Comparison of ENCODE assay signal across 8 cellular contexts in genomic region chr2:66435549-66435875, GRCh38. TPM values are rescaled to one million over a fixed set of nuclear protein-coding genes. Genes with fewer than 3 reads are reported as not detected.
DNase-seq lines count a peak whose midpoint lies in the region; ATAC-seq, FAIRE-seq and TF ChIP-seq lines count a peak whose summit lies in the region.

No MANE protein-coding gene starts in this region.

- intact Hi-C loops in K562 (cut with micrococcal nuclease) (loop anchor here (2.0 to 10.0 kb wide), 3 partner anchors 47 to 1039 kb away; no protein-coding TSS in a partner anchor), lower leg skin (cut with DNase I; ENCODE audit: low total_unique reads) (loop anchor here (5.0 kb wide), 1 partner anchor 142 kb away; no protein-coding TSS in a partner anchor), transverse colon (cut with DNase I; ENCODE audit: low total_unique reads) (loop anchor here (10.0 kb wide), 3 partner anchors 449 to 1409 kb away; no protein-coding TSS in a partner anchor)

- DNase-seq in activated CD8-positive, alpha-beta memory T cell treated with anti-CD3 and anti-CD28 coated beads, Interleukin-2, amount 10 ng/mL, durations not matched to agents 7 days and 5 days, result no peak
- no peak for DNase-seq in activated CD8-positive, alpha-beta memory T cell treated with anti-CD3 and anti-CD28 coated beads, Interleukin-2, amount 50 U/mL, for 4 hours
- DNase-seq in K562 (ENCODE audit: extremely low read depth in 1 of 4, low spot score in 3 of 4), result peak; percentile 19 to 45 (median 29)
- no peak for DNase-seq in lower leg skin (ENCODE audit: low spot score in 2 of 2)
- no peak for DNase-seq in transverse colon
- no peak for DNase-seq in activated CD4-positive, CD25-positive, alpha-beta regulatory T cell (lab: John Stamatoyannopoulos, UW)
- DNase-seq in HUDEP-2 (lab: John Stamatoyannopoulos, UW; ENCODE audit: unreplicated experiment in 76 of 76), result no peak
- DNase-seq in NCI-H128 (lab: John Stamatoyannopoulos, UW; ENCODE audit: unreplicated experiment), result no peak

- H3K4me1 Mint-ChIP-seq in activated CD8-positive, alpha-beta memory T cell treated with anti-CD3 and anti-CD28 coated beads, Interleukin-2, amount 10 ng/mL, durations not matched to agents 7 days and 5 days, result peaks cover 26% of the 10 kb centered on the region

- TF ChIP-seq EP300 in K562 (IDR thresholded peaks at IDR 0.05; ENCODE audit: low read length) (no peak), transverse colon (IDR thresholded peaks at IDR 0.05; ENCODE audit: low read depth) (no peak)

- H3K9me3 ChIP-seq in K562 (replicated peaks; ENCODE audit: control insufficient read depth, insufficient read depth, low read depth, low read length), result no peaks in the 10 kb centered on the region
- no peaks in the 10 kb centered on the region for H3K9me3 ChIP-seq in transverse colon

- H3K4me3 Mint-ChIP-seq in activated CD8-positive, alpha-beta memory T cell treated with anti-CD3 and anti-CD28 coated beads, Interleukin-2, amount 10 ng/mL, durations not matched to agents 7 days and 5 days, result peak overlapping the region; percentile 70

- no peak for TF ChIP-seq CTCF in K562 (IDR thresholded peaks at IDR 0.05 in 2 of 3, conservative IDR thresholded peaks at IDR 0.05 in 1 of 3; ENCODE audit: insufficient read depth in 2 of 3, low read depth in 1 of 3, low read length in 3 of 3)
- no peak for TF ChIP-seq CTCF in lower leg skin (IDR thresholded peaks at IDR 0.05)
- no peak for TF ChIP-seq CTCF in transverse colon (IDR thresholded peaks at IDR 0.05)

- TF ChIP-seq RAD21 in K562 (CRISPR knock-in tag; conservative IDR thresholded peaks at IDR 0.05 in 1 of 2, IDR thresholded peaks at IDR 0.05 in 1 of 2), result no peak

- H3K27ac Mint-ChIP-seq in activated CD8-positive, alpha-beta memory T cell treated with anti-CD3 and anti-CD28 coated beads, Interleukin-2, amount 10 ng/mL, durations not matched to agents 7 days and 5 days, result no peak overlapping the region

- in situ Hi-C loops in K562 (cut with MboI) (no loop called here), transverse colon (cut with MboI; ENCODE audit: low pct_ligation_motif_present in 1 of 4, low pct_unique_long_range_greater_than_20kb in 1 of 4, low sequenced_read_pairs in 3 of 4) (loop anchor here in 3 of 4 donors (5.0 to 25.0 kb wide), 8 partner anchors 142 to 1602 kb away; no protein-coding TSS in a partner anchor)

- POLR2A ChIA-PET in K562 (lab: Yijun Ruan, JAX), result interaction anchor here (0.6 to 0.8 kb wide), 2 partner anchors 715 to 962 kb away, joined by 3 read pairs; no protein-coding TSS in a partner anchor

- H4K20me1 ChIP-seq in K562 (replicated peaks; ENCODE audit: control insufficient read depth, insufficient read depth, low read length), result no peaks in the 10 kb centered on the region

- peak overlapping the region; percentile 82; the same call in 1 of the 2 replicates for H3K4me2 ChIP-seq in K562 (ENCODE audit: insufficient read depth, low read length)

- H3K36me3 ChIP-seq in K562 (ENCODE audit: control insufficient read depth, insufficient read depth, low read length) (peaks cover 14% of the 10 kb centered on the region; the same call in 2 of the 3 replicates), transverse colon (no peaks in the 10 kb centered on the region)

- H3K4me3 ChIP-seq in K562 (peak overlapping the region; percentile 50), lower leg skin (ENCODE audit: low read depth, poor library complexity, severe bottlenecking) (peak overlapping the region; percentile 30), transverse colon (peak overlapping the region; percentile 48 to 73 (median 68))

- peaks cover 94% of the 10 kb centered on the region for H3K27me3 Mint-ChIP-seq in activated CD8-positive, alpha-beta memory T cell treated with anti-CD3 and anti-CD28 coated beads, Interleukin-2, amount 10 ng/mL, durations not matched to agents 7 days and 5 days

- no peaks in the 10 kb centered on the region for H3K9me3 Mint-ChIP-seq in activated CD8-positive, alpha-beta memory T cell treated with anti-CD3 and anti-CD28 coated beads, Interleukin-2, amount 10 ng/mL, durations not matched to agents 7 days and 5 days (ENCODE audit: low read depth)

- no peak for ATAC-seq in activated CD8-positive, alpha-beta memory T cell treated with anti-CD3 and anti-CD28 coated beads, Interleukin-2, amount 10 ng/mL, durations not matched to agents 7 days and 5 days
- no peak; the same call in 2 of the 3 replicates for ATAC-seq in K562

- H3K79me2 ChIP-seq in K562 (ENCODE audit: control insufficient read depth, insufficient read depth, low read length), result peaks cover 16% of the 10 kb centered on the region; the same call in 2 of the 3 replicates

- peak overlapping the region; percentile 96 for H2AFZ ChIP-seq in K562 (ENCODE audit: low read depth, low read length)

- peaks cover 0 to 28% of the 10 kb centered on the region in 2 experiments; a peak in 3 of 5 replicates for H3K4me1 ChIP-seq in K562 (replicated peaks in 1 of 2; ENCODE audit: control insufficient read depth in 2 of 2, insufficient read depth in 2 of 2, low read length in 2 of 2)
- H3K4me1 ChIP-seq in transverse colon, result peaks cover 0 to 32% (median 14%) of the 10 kb centered on the region in 4 donors

- TF ChIP-seq POLR2A in K562 (conservative IDR thresholded peaks at IDR 0.05) (no peak), lower leg skin (IDR thresholded peaks at IDR 0.05) (no peak), transverse colon (IDR thresholded peaks at IDR 0.05) (no peak)

- FAIRE-seq in K562 (lab: Jason Lieb, UNC), result no peak

- H3K36me3 Mint-ChIP-seq in activated CD8-positive, alpha-beta memory T cell treated with anti-CD3 and anti-CD28 coated beads, Interleukin-2, amount 10 ng/mL, durations not matched to agents 7 days and 5 days, result peaks cover 4% of the 10 kb centered on the region

- 0% methylated on average over 14 of the region's 15 CpGs for WGBS in K562 (ENCODE audit: insufficient coverage, low coverage, missing lambda C conversion rate)
- 2 to 3% methylated on average over 15 of the region's 15 CpGs for WGBS in lower leg skin, 2 donors
- WGBS in transverse colon (ENCODE audit: low coverage in 1 of 2), 2 donors, result 12 to 16% methylated on average over 13 to 15 of the region's 15 CpGs

- BruUV-seq in K562 (replicated peaks; lab: Mats Ljungman, UMichigan), result no TSS peak

- peak overlapping the region; percentile 70 to 91; a peak in 3 of 4 replicates for H3K9ac ChIP-seq in K562 (ENCODE audit: insufficient read depth in 1 of 2, low read depth in 2 of 2, low read length in 2 of 2)

- no peaks in the 10 kb centered on the region for H3K9me1 ChIP-seq in K562 (ENCODE audit: control insufficient read depth, insufficient read depth, low read length)

- CTCF ChIA-PET in activated CD8-positive, alpha-beta memory T cell treated with anti-CD3 and anti-CD28 coated beads, Interleukin-2, amount 10 ng/mL, durations not matched to agents 7 days and 5 days (lab: Charles Lee), result no interaction called here
- CTCF ChIA-PET in K562 (lab: Yijun Ruan, JAX; ENCODE audit: low intra/inter-chr PET ratio), result interaction anchor here (0.9 kb wide), 1 partner anchor 139 kb away, joined by 3 read pairs; no protein-coding TSS in a partner anchor

- H3K27ac ChIP-seq in K562 (ENCODE audit: extremely low read depth, low read depth, low read length), result peak overlapping the region; percentile 37; the same call in 1 of the 3 replicates
- H3K27ac ChIP-seq in transverse colon, result peak overlapping the region; percentile 91 to 96 (median 93)

- H3K27me3 ChIP-seq in K562 (ENCODE audit: control insufficient read depth in 2 of 2, insufficient read depth in 2 of 2, low read length in 2 of 2) (no peaks in the 10 kb centered on the region), transverse colon (peaks cover 97% of the 10 kb centered on the region)

TF ChIP-seq in K562, 482 proteins besides CTCF, POLR2A, EP300 and RAD21 (continues in another document):
- TF ChIP-seq ETV1 (tag; conservative IDR thresholded peaks at IDR 0.05; ENCODE audit: low read depth) (no peak), RBBP5 (IDR thresholded peaks at IDR 0.05; ENCODE audit: borderline replicate concordance, insufficient read depth, low read length, poor library complexity, severe bottlenecking) (peak; percentile 7), CEBPG (CRISPR knock-in tag; IDR thresholded peaks at IDR 0.05) (no peak), CEBPG (tag; conservative IDR thresholded peaks at IDR 0.05 in 1 of 2, IDR thresholded peaks at IDR 0.05 in 1 of 2) (no peak), MCM2 (IDR thresholded peaks at IDR 0.05; ENCODE audit: low read depth) (no peak), ZBED1 (IDR thresholded peaks at IDR 0.05) (no peak)

RNA-seq across cellular contexts. Expression of gene MEIS1, which starts 0.6 kb away (rescaled TPM):
- not detected for total RNA-seq in activated CD8-positive, alpha-beta memory T cell treated with anti-CD3 and anti-CD28 coated beads, Interleukin-2, amount 10 ng/mL, durations not matched to agents 7 days and 5 days
- total RNA-seq in K562 (2011; cell fraction: chromatin; rRNA removed; ENCODE audit: low replicate concordance), result 13.6 and 52.6 TPM in 2 replicates
- 11.7 and 15.3 TPM in 2 replicates for total RNA-seq in K562 (2011; cell fraction: nucleolus; rRNA removed)
- 23.2 and 31.9 TPM in 2 replicates for total RNA-seq in K562 (2011; cell fraction: nucleoplasm; rRNA removed)
- 5.6 and 7.1 TPM in 2 replicates for total RNA-seq in K562 (2014; rRNA removed)
- total RNA-seq in K562 (2014; rRNA removed; fragmentation: Illumina TruSeq; extraction: Trizol), result 5.9 and 8.0 TPM in 2 replicates
- total RNA-seq in K562 (2015; rRNA removed; fragmentation: Illumina TruSeq; extraction: Trizol), result 7.1 and 7.5 TPM in 2 replicates
- 8.7 and 9.0 TPM in 2 replicates for total RNA-seq in K562 (2021)
- polyA plus RNA-seq in K562 (2011; rRNA removed), result 4.7 and 6.7 TPM in 2 replicates
- polyA plus RNA-seq in K562 (2011; cell fraction: cytosol; rRNA removed), result 3.0 and 4.7 TPM in 2 replicates
- 13.1 and 17.8 TPM in 2 replicates for polyA plus RNA-seq in K562 (2011; cell fraction: nucleus; rRNA removed)
- polyA plus RNA-seq in K562 (2012), result 4.0 and 4.8 TPM in 2 replicates
- 3.5 and 3.9 TPM in 2 replicates for polyA plus RNA-seq in K562 (2014; fragmentation: Illumina TruSeq; extraction: Trizol)
- 1 to 10 TPM; 2.3 to 6.7 TPM for polyA plus RNA-seq in K562 (2014; fragmentation: Nextera tagmentation; extraction: Ambion mirVana)
- polyA plus RNA-seq in K562 (2014; rRNA removed), result 4.7 and 8.1 TPM in 2 replicates
- polyA minus RNA-seq in K562 (2011; rRNA and poly(A)+ RNA removed), result 18.2 and 28.5 TPM in 2 replicates
- 4.7 and 5.2 TPM in 2 replicates for polyA minus RNA-seq in K562 (2011; cell fraction: cytosol; rRNA and poly(A)+ RNA removed)
- polyA minus RNA-seq in K562 (2011; cell fraction: nucleus; rRNA and poly(A)+ RNA removed), result 19.8 and 25.3 TPM in 2 replicates
- 10 to 100 TPM in 3 of 4 donors, 1 to 10 TPM in 1; 9.2 to 22.6 (median 18.8) TPM for total RNA-seq in lower leg skin
- 100 to 1,000 TPM in 1 of 4 donors, 10 to 100 TPM in 3; 25.9 to 129 (median 28.8) TPM for total RNA-seq in transverse colon

Comparison
In these comparisons a context has a peak if more than half of its experiments do, and no peak if none do; other contexts are left out.
1. DNase-seq: peak in K562 (4 of 4); none in activated CD8-positive, alpha-beta memory T cell treated with anti-CD3 and anti-CD28 coated beads, Interleukin-2, amount 10 ng/mL, durations not matched to agents 7 days and 5 days (single experiment), activated CD8-positive, alpha-beta memory T cell treated with anti-CD3 and anti-CD28 coated beads, Interleukin-2, amount 50 U/mL, for 4 hours (single experiment), lower leg skin (0 of 2), transverse colon (single experiment), activated CD4-positive, CD25-positive, alpha-beta regulatory T cell (0 of 4), HUDEP-2 (0 of 76) and NCI-H128 (single experiment).
2. RNA of gene MEIS1, which starts 0.6 kb away (total RNA-seq): 25.9 to 129 TPM in transverse colon, 9.2 to 22.6 TPM in lower leg skin and 5.6 to 52.6 TPM in K562; not detected in activated CD8-positive, alpha-beta memory T cell treated with anti-CD3 and anti-CD28 coated beads, Interleukin-2, amount 10 ng/mL, durations not matched to agents 7 days and 5 days; every median in the first group is over 4 times any median in the second.
3. Peak in every context shown above with its lines, with median percentiles within 50 percentile points of each other: H3K4me3 ChIP-seq.